27 cellular contexts compared by ENCODE assay signal in the genomic region with DNA sequence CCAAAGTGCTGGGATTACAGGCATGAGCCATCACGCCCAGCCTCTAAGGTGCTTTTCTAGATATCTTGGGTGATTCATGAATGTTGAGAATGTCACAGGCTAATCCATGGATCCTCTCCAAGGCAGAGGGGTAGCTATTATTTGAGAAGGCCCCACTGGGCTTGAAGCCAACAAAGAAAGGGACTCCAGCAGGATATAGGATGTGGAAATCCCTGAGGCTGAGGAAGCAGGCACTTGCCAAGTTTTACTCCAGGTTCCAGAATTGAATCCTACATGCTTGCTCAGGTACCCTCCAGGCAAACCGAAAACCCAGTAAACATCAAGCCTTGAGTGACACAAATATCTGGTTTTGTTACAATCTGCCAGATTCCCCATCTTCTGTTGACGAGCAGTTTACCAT. TPM values are rescaled to one million over a fixed set of nuclear protein-coding genes. Genes with fewer than 3 reads are reported as not detected.
"Had no signal": no experiment of that assay in that cellular context is flagged by ENCODE, and none has a peak within 500 bp of the region (broad histone marks: within the 10 kb centered on the region; RNA-seq: fewer than 3 reads in every experiment).

No MANE protein-coding gene starts in this region.

- DNase-seq: dorsolateral prefrontal cortex; effector CD8-positive, alpha-beta T cell; gastrocnemius medialis; heart right ventricle; hypothalamus; kidney glomerular epithelial cell; mucosa of descending colon; naive thymus-derived CD8-positive, alpha-beta T cell; spleen; stimulated activated CD4-positive, alpha-beta T cell treated with anti-CD3 and anti-CD28 coated beads, Interleukin-15, amount 100 ng/mL, for 24 hours; stimulated activated CD4-positive, alpha-beta T cell treated with anti-CD3 and anti-CD28 coated beads, Interleukin-1b, Interleukin-23, amount 100 ng/mL, for 48 hours; stimulated activated CD4-positive, alpha-beta T cell treated with anti-CD3 and anti-CD28 coated beads, Interleukin-4, amount 100 ng/mL, for 24 hours; tibial artery; upper lobe of left lung; uterus had no signal

- H3K4me3 Mint-ChIP-seq: naive thymus-derived CD8-positive, alpha-beta T cell; stimulated activated memory B cell treated with anti-CD40 and anti-IgM and Interleukin-4, amounts not matched to agents 10 μg/mL and 1 μg/mL and 100 μg/mL, for 72 hours; stimulated activated naive CD8-positive, alpha-beta T cell treated with anti-CD3 and anti-CD28 coated beads, Interleukin-15, Interleukin-2, amounts not matched to agents 100 ng/mL and 50 ng/mL, for 24 hours had no signal

- H3K9me3 Mint-ChIP-seq: naive thymus-derived CD8-positive, alpha-beta T cell; stimulated activated memory B cell treated with anti-CD40 and anti-IgM and Interleukin-4, amounts not matched to agents 10 μg/mL and 1 μg/mL and 100 μg/mL, for 72 hours; stimulated activated naive CD8-positive, alpha-beta T cell treated with anti-CD3 and anti-CD28 coated beads, Interleukin-15, Interleukin-2, amounts not matched to agents 100 ng/mL and 50 ng/mL, for 24 hours had no signal

- FAIRE-seq: islet of Langerhans had no signal

- H3K4me3 ChIP-seq: dorsolateral prefrontal cortex, gastrocnemius medialis, heart right ventricle, mucosa of descending colon, spleen, tibial artery, upper lobe of left lung, uterus had no signal

- H3K27ac Mint-ChIP-seq: stimulated activated memory B cell treated with anti-CD40 and anti-IgM and Interleukin-4, amounts not matched to agents 10 μg/mL and 1 μg/mL and 100 μg/mL, for 72 hours; stimulated activated naive CD8-positive, alpha-beta T cell treated with anti-CD3 and anti-CD28 coated beads, Interleukin-15, Interleukin-2, amounts not matched to agents 100 ng/mL and 50 ng/mL, for 24 hours had no signal

- H3K27me3 ChIP-seq: gastrocnemius medialis, neutrophil, spleen, tibial artery, upper lobe of left lung, uterus had no signal

- H3K4me1 ChIP-seq: gastrocnemius medialis, heart right ventricle, spleen, tibial artery, upper lobe of left lung, uterus had no signal

- H3K27me3 Mint-ChIP-seq: naive thymus-derived CD8-positive, alpha-beta T cell; stimulated activated memory B cell treated with anti-CD40 and anti-IgM and Interleukin-4, amounts not matched to agents 10 μg/mL and 1 μg/mL and 100 μg/mL, for 72 hours; stimulated activated naive CD8-positive, alpha-beta T cell treated with anti-CD3 and anti-CD28 coated beads, Interleukin-15, Interleukin-2, amounts not matched to agents 100 ng/mL and 50 ng/mL, for 24 hours had no signal

- H3K36me3 ChIP-seq: gastrocnemius medialis, heart right ventricle, tibial artery, upper lobe of left lung, uterus had no signal

- ATAC-seq: esophagus mucosa; gastrocnemius medialis; heart right ventricle; mucosa of descending colon; naive thymus-derived CD8-positive, alpha-beta T cell; sciatic nerve; stimulated activated memory B cell treated with anti-CD40 and anti-IgM and Interleukin-4, amounts not matched to agents 10 μg/mL and 1 μg/mL and 100 μg/mL, for 72 hours had no signal

- H3K9me3 ChIP-seq: gastrocnemius medialis, heart right ventricle, mucosa of descending colon, neutrophil, spleen, tibial artery, upper lobe of left lung, uterus had no signal

- H3K27ac ChIP-seq: gastrocnemius medialis, heart right ventricle, neutrophil, spleen, tibial artery, upper lobe of left lung, uterus had no signal

RNA-seq across cellular contexts. Expression of a gene that starts 49.1 kb away (rescaled TPM):
- total RNA-seq: fibroblast of lung, fibroblast of villous mesenchyme, osteocyte, pulmonary artery endothelial cell had no signal

RNA-seq across cellular contexts. Expression of a gene that starts 53.9 kb away (rescaled TPM):
- total RNA-seq: dorsolateral prefrontal cortex, esophagus mucosa, fibroblast of lung, fibroblast of villous mesenchyme, gastrocnemius medialis, heart right ventricle, osteocyte, pulmonary artery endothelial cell, sciatic nerve, skeletal muscle tissue, temporal lobe had no signal
